Comparison of ENCODE assay signal across 14 cellular contexts in the genomic region with DNA sequence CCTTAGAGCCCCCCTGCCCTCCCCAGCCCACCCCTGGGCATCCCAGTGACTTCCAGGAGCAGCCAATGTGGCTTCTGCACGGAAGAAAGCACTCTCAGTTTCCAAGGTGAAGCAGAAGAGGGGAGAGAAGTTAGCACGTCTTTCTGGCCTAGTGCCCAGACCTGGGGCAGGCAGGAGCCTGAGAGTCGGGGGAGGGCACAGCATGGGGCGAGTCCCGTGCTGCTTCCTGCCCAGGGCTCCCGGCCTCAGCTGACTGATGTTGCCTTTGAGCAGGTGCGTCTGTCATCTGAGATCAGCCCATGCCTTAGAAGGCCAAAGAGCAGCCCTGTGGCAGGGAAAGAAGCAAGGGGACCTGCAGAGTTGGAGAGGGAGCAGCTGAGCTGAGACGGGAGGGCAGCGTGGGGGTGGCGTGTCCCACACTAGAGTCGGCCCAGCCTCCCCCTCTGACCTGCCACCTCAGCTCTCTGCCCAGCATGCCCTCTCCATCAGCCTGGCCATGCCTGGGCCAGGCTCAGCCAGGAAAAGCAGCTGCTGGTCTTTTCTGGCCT. TPM values are rescaled to one million over a fixed set of nuclear protein-coding genes. Genes with fewer than 3 reads are reported as not detected.
DNase-seq lines count a peak whose midpoint lies in the region; ATAC-seq, FAIRE-seq and TF ChIP-seq lines count a peak whose summit lies in the region.
"Had no signal": no experiment of that assay in that cellular context is flagged by ENCODE, and none has a peak within 500 bp of the region (broad histone marks: within the 10 kb centered on the region; RNA-seq: fewer than 3 reads in every experiment).

No MANE protein-coding gene starts in this region.

- no peak for FAIRE-seq in GM12891 (lab: Jason Lieb, UNC)

- no peak overlapping the region for H3K27ac Mint-ChIP-seq in activated naive CD4-positive, alpha-beta T cell treated with anti-CD3 and anti-CD28 coated beads, Interleukin-2, amount 10 ng/mL, durations not matched to agents 7 days and 5 days
- no peak overlapping the region for H3K27ac Mint-ChIP-seq in activated naive CD4-positive, alpha-beta T cell treated with anti-CD3 and anti-CD28 coated beads, Interleukin-2, amount 50 U/mL, for 72 hours
- H3K27ac Mint-ChIP-seq: activated naive CD8-positive, alpha-beta T cell; T-helper 1 cell treated with Interleukin-12 subunit alpha and Interleukin-12 subunit beta and Interleukin-4 antibody, amounts not matched to agents 30 μg/mL and 1 μg/mL, for 36 hours had no signal

- no peaks in the 10 kb centered on the region for H3K36me3 Mint-ChIP-seq in activated naive CD4-positive, alpha-beta T cell treated with anti-CD3 and anti-CD28 coated beads, Interleukin-2, amount 10 ng/mL, durations not matched to agents 7 days and 5 days
- no peaks in the 10 kb centered on the region for H3K36me3 Mint-ChIP-seq in activated naive CD4-positive, alpha-beta T cell treated with anti-CD3 and anti-CD28 coated beads, Interleukin-2, amount 50 U/mL, for 72 hours
- H3K36me3 Mint-ChIP-seq: activated naive CD8-positive, alpha-beta T cell had no signal

- no peak for ATAC-seq in activated naive CD4-positive, alpha-beta T cell treated with anti-CD3 and anti-CD28 coated beads, Interleukin-2, amount 50 U/mL, for 72 hours
- no peak for ATAC-seq in upper lobe of left lung (ENCODE audit: low FRiP score in 2 of 2)
- no peak for ATAC-seq in GM19395 (IDR thresholded peaks at IDR 0.05; ENCODE audit: unreplicated experiment)
- ATAC-seq in HG02763 (IDR thresholded peaks at IDR 0.05; ENCODE audit: unreplicated experiment) = no peak

- H3K4me3 ChIP-seq in epithelial cell of esophagus (ENCODE audit: low read length) (no peak overlapping the region), upper lobe of left lung (no peak overlapping the region)
- H3K4me3 ChIP-seq: skin epidermis, vagina had no signal

- H3K27ac ChIP-seq in upper lobe of left lung = no peak overlapping the region
- H3K27ac ChIP-seq: skin epidermis, vagina had no signal

- H3K4me3 Mint-ChIP-seq in activated naive CD4-positive, alpha-beta T cell treated with anti-CD3 and anti-CD28 coated beads, Interleukin-2, amount 10 ng/mL, durations not matched to agents 7 days and 5 days = no peak overlapping the region
- H3K4me3 Mint-ChIP-seq: activated naive CD8-positive, alpha-beta T cell; neural crest cell; T-helper 1 cell treated with Interleukin-12 subunit alpha and Interleukin-12 subunit beta and Interleukin-4 antibody, amounts not matched to agents 30 μg/mL and 1 μg/mL, for 36 hours had no signal

- TF ChIP-seq EP300 in upper lobe of left lung (IDR thresholded peaks at IDR 0.05) = no peak

- DNase-seq in activated naive CD4-positive, alpha-beta T cell treated with anti-CD3 and anti-CD28 coated beads, Interleukin-2, amount 10 ng/mL, durations not matched to agents 7 days and 5 days = peak; percentile 22
- no peak for DNase-seq in activated naive CD4-positive, alpha-beta T cell treated with anti-CD3 and anti-CD28 coated beads, Interleukin-2, amount 50 U/mL, for 72 hours (ENCODE audit: low spot score in 2 of 2)
- DNase-seq in NCI-H2171 treated with DMSO at 0.1 percent for 48 hours (lab: John Stamatoyannopoulos, UW) = peak; percentile 87
- peak; percentile 23 for DNase-seq in epithelial cell of esophagus (ENCODE audit: low read depth)
- peak; percentile 46 to 53 for DNase-seq in upper lobe of left lung
- DNase-seq in GM12891 (ENCODE audit: insufficient read length, low spot score) = no peak
- DNase-seq: foreskin melanocyte had no signal

- whole genome bisulfite sequencing in upper lobe of left lung, 2 donors = 18 to 38% methylated on average over 5 to 11 of the region's 11 CpGs

- TF ChIP-seq CTCF in epithelial cell of esophagus (IDR thresholded peaks at IDR 0.05; ENCODE audit: insufficient read depth, low read depth, low read length, missing control alignments) (no peak), upper lobe of left lung (IDR thresholded peaks at IDR 0.05) (no peak)

- H3K27me3 Mint-ChIP-seq in activated naive CD4-positive, alpha-beta T cell treated with anti-CD3 and anti-CD28 coated beads, Interleukin-2, amount 10 ng/mL, durations not matched to agents 7 days and 5 days = peaks cover 45% of the 10 kb centered on the region
- H3K27me3 Mint-ChIP-seq: activated naive CD8-positive, alpha-beta T cell had no signal

- H3K4me1 ChIP-seq in upper lobe of left lung = peaks cover 0 to 23% (median 7%) of the 10 kb centered on the region in 4 donors

- H3K9me3 Mint-ChIP-seq in activated naive CD4-positive, alpha-beta T cell treated with anti-CD3 and anti-CD28 coated beads, Interleukin-2, amount 10 ng/mL, durations not matched to agents 7 days and 5 days = no peaks in the 10 kb centered on the region
- no peaks in the 10 kb centered on the region for H3K9me3 Mint-ChIP-seq in activated naive CD4-positive, alpha-beta T cell treated with anti-CD3 and anti-CD28 coated beads, Interleukin-2, amount 50 U/mL, for 72 hours
- H3K9me3 Mint-ChIP-seq: neural crest cell; T-helper 1 cell treated with Interleukin-12 subunit alpha and Interleukin-12 subunit beta and Interleukin-4 antibody, amounts not matched to agents 30 μg/mL and 1 μg/mL, for 36 hours had no signal

- TF ChIP-seq POLR2A in upper lobe of left lung (IDR thresholded peaks at IDR 0.05) = no peak
- TF ChIP-seq POLR2A in GM12891 (IDR thresholded peaks at IDR 0.05; ENCODE audit: low read depth, low read length) = no peak

- no peaks in the 10 kb centered on the region for H3K9me3 ChIP-seq in upper lobe of left lung
- H3K9me3 ChIP-seq: vagina had no signal

- CTCF ChIA-PET in activated naive CD4-positive, alpha-beta T cell treated with anti-CD3 and anti-CD28 coated beads, Interleukin-2, amount 10 ng/mL, durations not matched to agents 7 days and 5 days (lab: Charles Lee) = no interaction called here

- no peaks in the 10 kb centered on the region for H3K36me3 ChIP-seq in upper lobe of left lung
- H3K36me3 ChIP-seq: vagina had no signal

- H3K4me1 Mint-ChIP-seq in activated naive CD4-positive, alpha-beta T cell treated with anti-CD3 and anti-CD28 coated beads, Interleukin-2, amount 10 ng/mL, durations not matched to agents 7 days and 5 days = no peaks in the 10 kb centered on the region

- no peaks in the 10 kb centered on the region for H3K27me3 ChIP-seq in upper lobe of left lung
- H3K27me3 ChIP-seq: vagina had no signal

TF ChIP-seq in GM12891, 5 proteins besides CTCF, POLR2A, EP300 and RAD21:
- no peak for TF ChIP-seq POLR2AphosphoS5 (IDR thresholded peaks at IDR 0.05; ENCODE audit: low read depth, low read length)
- TF ChIP-seq PAX5 (IDR thresholded peaks at IDR 0.05; ENCODE audit: insufficient read depth, low read length, severe bottlenecking) = no peak
- TF ChIP-seq SPI1 (IDR thresholded peaks at IDR 0.05; ENCODE audit: low read depth, low read length) = no peak
- TF ChIP-seq POU2F2 (IDR thresholded peaks at IDR 0.05; ENCODE audit: low read depth, low read length) = no peak
- no peak for TF ChIP-seq TAF1 (IDR thresholded peaks at IDR 0.05; ENCODE audit: low read depth, low read length)
TF ChIP-seq in GM12891: peak in this region for 0.

RNA-seq across cellular contexts. Expression of a gene that starts 3.3 kb away (rescaled TPM):
- total RNA-seq in activated naive CD4-positive, alpha-beta T cell treated with anti-CD3 and anti-CD28 coated beads, Interleukin-2, amount 50 U/mL, for 72 hours = not detected
- 1 to 10 TPM; 1.0 to 5.9 (median 2.5) TPM for total RNA-seq in upper lobe of left lung
- polyA plus RNA-seq in GM12891 (2012; ENCODE audit: low read depth, missing spikeins) = not detected

RNA-seq across cellular contexts. Expression of a gene that starts 26.2 kb away (rescaled TPM):
- total RNA-seq in activated naive CD4-positive, alpha-beta T cell treated with anti-CD3 and anti-CD28 coated beads, Interleukin-2, amount 50 U/mL, for 72 hours = 1 to 10 TPM in 1 of 2 donors, under 1 TPM in 1; 0.86 to 1.9 TPM
- 10 to 100 TPM in 2 of 6 donors, 1 to 10 TPM in 4; 3.3 to 26.2 (median 5.0) TPM for total RNA-seq in upper lobe of left lung
- not detected for polyA plus RNA-seq in GM12891 (2012; ENCODE audit: low read depth, missing spikeins)

Comparison
In these comparisons a context has a peak if more than half of its experiments do, and no peak if none do; other contexts are left out.
1. DNase-seq: peak in activated naive CD4-positive, alpha-beta T cell treated with anti-CD3 and anti-CD28 coated beads, Interleukin-2, amount 10 ng/mL, durations not matched to agents 7 days and 5 days (single experiment), NCI-H2171 treated with DMSO at 0.1 percent for 48 hours (single experiment), epithelial cell of esophagus (single experiment) and upper lobe of left lung (2 of 2); none in activated naive CD4-positive, alpha-beta T cell treated with anti-CD3 and anti-CD28 coated beads, Interleukin-2, amount 50 U/mL, for 72 hours (0 of 2) and GM12891 (single experiment).